Comparison of ENCODE assay signal across 31 cellular contexts in genomic region chr12:98042668-98043067, GRCh38.
"Had no signal": no experiment of that assay in that cellular context is flagged by ENCODE, and none has a peak within 500 bp of the region (broad histone marks: within the 10 kb centered on the region; RNA-seq: fewer than 3 reads in every experiment).

No MANE protein-coding gene starts in this region.

- H3K27me3 ChIP-seq: adrenal gland, ascending aorta, body of pancreas, brain microvascular endothelial cell, breast epithelium, cardiac muscle cell had no signal

- H3K9me3 ChIP-seq: adrenal gland, ascending aorta, body of pancreas had no signal

- ATAC-seq: activated naive CD4-positive, alpha-beta T cell treated with anti-CD3 and anti-CD28 coated beads, Interleukin-2, amount 50 U/mL, for 72 hours; activated naive CD8-positive, alpha-beta T cell treated with anti-CD3 and anti-CD28 coated beads, Interleukin-2, amount 50 U/mL, for 24 hours; activated T-cell treated with anti-CD3 and anti-CD28 coated beads, Interleukin-2, amount 50 U/mL, for 4 hours; activated T-cell treated with anti-CD3 and anti-CD28 coated beads, Interleukin-2, amount 50 U/mL, for 72 hours; activated T-helper 17 cell treated with anti-CD3 and anti-CD28 coated beads, Interleukin-2, amount 50 U/mL, for 72 hours; body of pancreas had no signal

- H3K36me3 ChIP-seq: adrenal gland, ascending aorta, brain microvascular endothelial cell, breast epithelium, cardiac muscle cell had no signal

- H3K4me3 ChIP-seq: adrenal gland, ascending aorta, body of pancreas, breast epithelium, cardiac muscle cell had no signal

- H3K27ac ChIP-seq: adrenal gland, ascending aorta, body of pancreas, brain microvascular endothelial cell, breast epithelium, cardiac muscle cell had no signal

- DNase-seq: activated effector memory CD4-positive, alpha-beta T cell treated with anti-CD3 and anti-CD28 coated beads, Interleukin-2, amount 50 U/mL, for 16 hours; activated effector memory CD4-positive, alpha-beta T cell treated with Interleukin-2 at 50 U/mL for 16 hours; activated gamma-delta T cell; activated gamma-delta T cell treated with Interleukin-2 at 50 U/mL for 16 hours; activated naive CD4-positive, alpha-beta T cell; activated naive CD4-positive, alpha-beta T cell treated with anti-CD3 and anti-CD28 coated beads for 36 hours; activated naive CD4-positive, alpha-beta T cell treated with anti-CD3 and anti-CD28 coated beads, Interleukin-2, amount 10 ng/mL, durations not matched to agents 7 days and 5 days; activated naive CD4-positive, alpha-beta T cell treated with anti-CD3 and anti-CD28 coated beads, Interleukin-2, amount 50 U/mL, for 16 hours; activated naive CD4-positive, alpha-beta T cell treated with Interleukin-2 at 50 U/mL for 16 hours; activated naive CD8-positive, alpha-beta T cell treated with anti-CD3 and anti-CD28 coated beads for 36 hours; activated naive CD8-positive, alpha-beta T cell treated with anti-CD3 and anti-CD28 coated beads, Interleukin-2, amount 10 ng/mL, durations not matched to agents 7 days and 5 days; activated naive CD8-positive, alpha-beta T cell treated with anti-CD3 and anti-CD28 coated beads, Interleukin-2, amount 50 U/mL, for 24 hours; activated T-cell treated with anti-CD3 and anti-CD28 coated beads, Interleukin-2, amount 50 U/mL, for 24 hours; activated T-cell treated with anti-CD3 and anti-CD28 coated beads, Interleukin-2, amount 50 U/mL, for 4 hours; activated T-cell treated with anti-CD3 and anti-CD28 coated beads, Interleukin-2, amount 50 U/mL, for 48 hours; activated T-cell treated with anti-CD3 and anti-CD28 coated beads, Interleukin-2, amount 50 U/mL, for 72 hours; adrenal gland; amniotic stem cell; amygdala; anterior cingulate cortex; aorta; body of pancreas; brain microvascular endothelial cell; caudate nucleus; central memory CD4-positive, alpha-beta T cell; cerebellar nuclear complex had no signal

- H3K4me1 ChIP-seq: adrenal gland, ascending aorta, body of pancreas, breast epithelium had no signal
